In the genomic region with DNA sequence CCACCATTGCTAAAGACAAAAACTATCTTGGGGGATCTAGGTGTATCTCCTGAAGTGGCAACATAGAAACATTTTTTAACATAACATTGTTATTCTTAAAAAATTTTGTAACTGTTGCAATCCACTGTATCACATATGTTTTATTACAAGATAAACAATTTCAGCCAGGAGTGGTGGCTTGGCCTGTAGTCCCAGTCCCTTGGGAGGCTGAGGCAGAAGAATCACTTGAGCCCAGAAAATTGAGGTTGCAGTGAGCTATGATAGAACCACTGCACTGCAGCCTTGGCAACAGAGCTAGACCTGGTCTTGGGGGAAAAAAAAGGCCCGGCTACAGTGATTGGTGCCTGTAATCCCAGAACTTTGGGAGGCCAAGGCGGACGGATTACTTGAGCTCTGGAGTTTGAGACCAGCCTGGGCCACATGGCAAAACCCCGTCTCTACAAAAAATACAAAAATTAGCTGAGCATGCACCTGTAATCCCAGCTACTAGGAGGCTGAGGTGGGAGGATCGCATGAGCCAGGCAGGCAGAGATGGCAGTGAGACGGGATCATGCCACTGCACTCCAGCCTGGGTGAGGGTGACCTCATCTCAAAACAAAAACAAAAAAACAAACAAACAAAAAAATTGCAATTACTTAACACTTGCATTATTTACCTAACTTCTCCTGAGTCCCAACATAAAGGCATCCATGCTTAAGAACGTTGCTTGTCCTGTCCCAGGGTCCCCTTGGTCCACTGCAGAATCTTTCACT, we compare ENCODE assay signal across 9 cellular contexts. TPM values are rescaled to one million over a fixed set of nuclear protein-coding genes. Genes with fewer than 3 reads are reported as not detected.
A peak's percentile ranks its signal among the peaks of the same experiment; 100 is the strongest.
DNase-seq lines count a peak whose midpoint lies in the region; ATAC-seq and TF ChIP-seq lines count a peak whose summit lies in the region.
"Had no signal": no experiment of that assay in that cellular context is flagged by ENCODE, and none has a peak within 500 bp of the region (broad histone marks: within the 10 kb centered on the region; RNA-seq: fewer than 3 reads in every experiment).

No MANE protein-coding gene starts in this region.

- WGBS in endodermal cell (ENCODE audit: insufficient coverage in 1 of 2, insufficient read length in 1 of 2), 2 experiments: 81 to 88% methylated on average over 7 of the region's 7 CpGs
- no CpG with 5 or more reads among the region's 7 CpGs for WGBS in neuronal stem cell (ENCODE audit: extremely low coverage in 2 of 2, insufficient read length in 2 of 2, insufficient replicate concordance in 1 of 2), 2 donors

- peaks cover 13% of the 10 kb centered on the region for H3K36me3 Mint-ChIP-seq in CD8-positive, alpha-beta T cell
- H3K36me3 Mint-ChIP-seq in endodermal cell (ENCODE audit: low read depth): peaks cover 1% of the 10 kb centered on the region

- no peaks in the 10 kb centered on the region for H3K79me1 ChIP-seq in neuronal stem cell (ENCODE audit: low read depth, low read length)

- no peak overlapping the region for H2AK5ac ChIP-seq in neuronal stem cell (ENCODE audit: low read depth, low read length)

- BruUV-seq in OCI-LY7 (replicated peaks; lab: Mats Ljungman, UMichigan): no TSS peak

- H2BK15ac ChIP-seq in neuronal stem cell (ENCODE audit: low read length): no peak overlapping the region

- no peak for TF ChIP-seq CTCF in CD8-positive, alpha-beta T cell (IDR thresholded peaks at IDR 0.05)
- TF ChIP-seq CTCF in OCI-LY7 (conservative IDR thresholded peaks at IDR 0.05; ENCODE audit: low read length): no peak
- TF ChIP-seq CTCF in endodermal cell (conservative IDR thresholded peaks at IDR 0.05): no peak
- TF ChIP-seq CTCF in omental fat pad (IDR thresholded peaks at IDR 0.05): no peak

- H3K4me2 ChIP-seq in OCI-LY7 (ENCODE audit: low read length) (peak overlapping the region; percentile 85), neuronal stem cell (ENCODE audit: insufficient read depth, low read length, poor library complexity, severe bottlenecking) (peak overlapping the region; percentile 21)

- no peak overlapping the region for H2BK12ac ChIP-seq in neuronal stem cell (ENCODE audit: low read length)

- H3K4me1 Mint-ChIP-seq in CD8-positive, alpha-beta T cell (ENCODE audit: low read depth): peaks cover 53% of the 10 kb centered on the region
- peaks cover 40% of the 10 kb centered on the region for H3K4me1 Mint-ChIP-seq in endodermal cell

- H3K27ac ChIP-seq in CD8-positive, alpha-beta T cell (ENCODE audit: low read depth, low read length): no peak overlapping the region
- peak overlapping the region; percentile 77 for H3K27ac ChIP-seq in OCI-LY7 (ENCODE audit: low read depth, low read length, poor library complexity, severe bottlenecking)
- peak overlapping the region; percentile 19 for H3K27ac ChIP-seq in endodermal cell (ENCODE audit: low read depth, low read length)
- no peak overlapping the region for H3K27ac ChIP-seq in neuronal stem cell (replicated peaks; ENCODE audit: low read length)

- no peak for ATAC-seq in CD8-positive, alpha-beta T cell
- ATAC-seq in GM18868 (IDR thresholded peaks at IDR 0.05; ENCODE audit: unreplicated experiment) (no peak), omental fat pad (ENCODE audit: low FRiP score) (no peak)

- H4K91ac ChIP-seq in neuronal stem cell (ENCODE audit: low read depth, low read length, poor library complexity): no peak overlapping the region

- DNase-seq in CD8-positive, alpha-beta T cell: no peak
- DNase-seq in OCI-LY7 (ENCODE audit: low spot score) (no peak), endodermal cell (no peak), neuronal stem cell (ENCODE audit: low spot score) (no peak), omental fat pad (ENCODE audit: low spot score) (no peak), A172 (ENCODE audit: low spot score) (no peak)
- DNase-seq in stimulated activated CD8-positive, alpha-beta memory T cell treated with anti-CD3 and anti-CD28 coated beads, Interleukin-4, amount 100 ng/mL, for 48 hours: no peak
- DNase-seq: NCI-H187 had no signal

- CTCF ChIA-PET in CD8-positive, alpha-beta T cell (lab: Charles Lee): interaction anchor here (1.6 kb wide), 1 partner anchor 195 kb away, joined by 3 read pairs; no protein-coding TSS in a partner anchor
- CTCF ChIA-PET in OCI-LY7 (lab: Charles Lee; ENCODE audit: unreplicated experiment): no interaction called here

- H3K4me3 ChIP-seq in CD8-positive, alpha-beta T cell (ENCODE audit: low read depth, low read length): no peak overlapping the region
- H3K4me3 ChIP-seq in OCI-LY7 (ENCODE audit: low read depth, low read length, poor library complexity, severe bottlenecking) (peak overlapping the region; percentile 85), endodermal cell (ENCODE audit: low read length) (peak overlapping the region; percentile 100), neuronal stem cell (ENCODE audit: low read length in 2 of 2) (peak overlapping the region in 1 of 2 donors; percentile 72)

- intact Hi-C loops in CD8-positive, alpha-beta T cell (cut with DNase I, micrococcal nuclease): loop anchor here (2.0 to 10.0 kb wide), 13 partner anchors 190 to 1985 kb away; a partner anchor contains a TSS
- intact Hi-C loops in OCI-LY7 (cut with micrococcal nuclease; ENCODE audit: unreplicated experiment): loop anchor here (5.0 kb wide), 4 partner anchors 40 to 725 kb away; no protein-coding TSS in a partner anchor

- peaks cover 46% of the 10 kb centered on the region for H3K79me2 ChIP-seq in OCI-LY7 (ENCODE audit: insufficient read depth, low read depth, low read length)

- peaks cover 3% of the 10 kb centered on the region for H3K36me3 ChIP-seq in CD8-positive, alpha-beta T cell (ENCODE audit: insufficient read depth, low read length)
- peaks cover 18% of the 10 kb centered on the region for H3K36me3 ChIP-seq in OCI-LY7 (ENCODE audit: insufficient read depth, low read length)
- H3K36me3 ChIP-seq in endodermal cell (ENCODE audit: control insufficient read depth, insufficient read depth, low read length): no peaks in the 10 kb centered on the region
- peaks cover 0 to 18% of the 10 kb centered on the region in 2 donors for H3K36me3 ChIP-seq in neuronal stem cell (replicated peaks in 1 of 2; ENCODE audit: control insufficient read depth in 2 of 2, insufficient read depth in 2 of 2, low read length in 2 of 2)

- H3K27me3 Mint-ChIP-seq in CD8-positive, alpha-beta T cell (ENCODE audit: low read depth): no peaks in the 10 kb centered on the region
- H3K27me3 Mint-ChIP-seq in endodermal cell (ENCODE audit: insufficient read depth): no peaks in the 10 kb centered on the region

- no peak overlapping the region for H3K23ac ChIP-seq in neuronal stem cell (ENCODE audit: low read depth, low read length, poor library complexity)

- no peak overlapping the region for H2BK120ac ChIP-seq in neuronal stem cell (ENCODE audit: low read depth, low read length)

- no peaks in the 10 kb centered on the region for H3K9me2 ChIP-seq in OCI-LY7 (ENCODE audit: insufficient read depth, low read length)

- H3K4me1 ChIP-seq in CD8-positive, alpha-beta T cell (ENCODE audit: insufficient read depth, low read length): peaks cover 41% of the 10 kb centered on the region
- H3K4me1 ChIP-seq in OCI-LY7 (ENCODE audit: insufficient read depth, low read length, poor library complexity, severe bottlenecking): peaks cover 54% of the 10 kb centered on the region
- peaks cover 6% of the 10 kb centered on the region for H3K4me1 ChIP-seq in endodermal cell (ENCODE audit: control insufficient read depth, insufficient read depth, low read length)
- peaks cover 9 to 22% of the 10 kb centered on the region in 2 donors for H3K4me1 ChIP-seq in neuronal stem cell (ENCODE audit: control insufficient read depth in 2 of 2, insufficient read depth in 1 of 2, low read depth in 1 of 2, low read length in 2 of 2)

- H3K18ac ChIP-seq in neuronal stem cell (ENCODE audit: low read length): no peak overlapping the region

- no peak overlapping the region for H2BK5ac ChIP-seq in neuronal stem cell (ENCODE audit: low read length)

- POLR2A ChIA-PET in CD8-positive, alpha-beta T cell (lab: Charles Lee): interaction anchor here (0.6 to 0.7 kb wide), 3 partner anchors 53 to 337 kb away, joined by 3 to 4 read pairs (median 3); no protein-coding TSS in a partner anchor
- POLR2A ChIA-PET in OCI-LY7 (lab: Charles Lee): interaction anchor here (0.6 to 1.2 kb wide), 3 partner anchors 37 to 187 kb away, joined by 3 to 5 read pairs (median 4); no protein-coding TSS in a partner anchor

- H3K4me3 Mint-ChIP-seq in CD8-positive, alpha-beta T cell: peak overlapping the region; percentile 93
- H3K4me3 Mint-ChIP-seq in endodermal cell: peak overlapping the region; percentile 84

- H2AFZ ChIP-seq in OCI-LY7 (ENCODE audit: low read length): peak overlapping the region; percentile 5; the same call in 1 of the 2 replicates
- H2AFZ ChIP-seq in neuronal stem cell (ENCODE audit: low read length): peak overlapping the region; percentile 79

- H3K27ac Mint-ChIP-seq in CD8-positive, alpha-beta T cell: peak overlapping the region; percentile 100
- peak overlapping the region; percentile 99 for H3K27ac Mint-ChIP-seq in endodermal cell

- H3K27me3 ChIP-seq in CD8-positive, alpha-beta T cell (ENCODE audit: insufficient read depth, low read length): no peaks in the 10 kb centered on the region
- H3K27me3 ChIP-seq in endodermal cell (ENCODE audit: control insufficient read depth, insufficient read depth, low read length, poor library complexity, severe bottlenecking): no peaks in the 10 kb centered on the region
- no peaks in the 10 kb centered on the region for H3K27me3 ChIP-seq in neuronal stem cell (ENCODE audit: control insufficient read depth in 3 of 3, insufficient read depth in 3 of 3, low read depth in 1 of 3, low read length in 3 of 3)

- no peak overlapping the region for H4K8ac ChIP-seq in neuronal stem cell (ENCODE audit: low read depth, low read length)

- no peaks in the 10 kb centered on the region for H3K9me3 ChIP-seq in CD8-positive, alpha-beta T cell (ENCODE audit: low read length)
- H3K9me3 ChIP-seq in OCI-LY7 (ENCODE audit: low read length): no peaks in the 10 kb centered on the region
- no peaks in the 10 kb centered on the region for H3K9me3 ChIP-seq in endodermal cell (ENCODE audit: control insufficient read depth, low read length)
- no peaks in the 10 kb centered on the region for H3K9me3 ChIP-seq in neuronal stem cell (replicated peaks in 1 of 2; ENCODE audit: control insufficient read depth in 2 of 2, insufficient read depth in 1 of 2, low read depth in 1 of 2, low read length in 2 of 2)

- H3K9me3 Mint-ChIP-seq in CD8-positive, alpha-beta T cell: no peaks in the 10 kb centered on the region
- H3K9me3 Mint-ChIP-seq in endodermal cell: no peaks in the 10 kb centered on the region

- H3K14ac ChIP-seq in neuronal stem cell (ENCODE audit: low read length): no peak overlapping the region

- H3K4ac ChIP-seq in neuronal stem cell (ENCODE audit: low read length): no peak overlapping the region

- H3K9ac ChIP-seq in endodermal cell (ENCODE audit: extremely low read depth, low read length, poor library complexity, severe bottlenecking) (peak overlapping the region; percentile 52), neuronal stem cell (ENCODE audit: low read depth, low read length, poor library complexity) (no peak overlapping the region)

- no peaks in the 10 kb centered on the region for H4K20me1 ChIP-seq in OCI-LY7 (ENCODE audit: insufficient read depth, low read length)

RNA-seq across cellular contexts. Expression of a gene that starts 1.5 kb away (rescaled TPM):
- total RNA-seq in CD8-positive, alpha-beta T cell: 10 to 100 TPM; 31.8 to 34.3 TPM
- 31.7 and 43.0 TPM in 2 replicates for total RNA-seq in OCI-LY7 (2014; rRNA removed; shearing (Covaris generic))
- total RNA-seq in OCI-LY7 (2022) (70.4 and 77.1 TPM in 2 replicates), endodermal cell (10 to 100 TPM; 31.9 to 43.2 TPM), omental fat pad (10 to 100 TPM; 11.5 to 20.6 (median 13.8) TPM)
- polyA plus RNA-seq in endodermal cell (2013, experiment 1 of 2): 12.8 TPM
- polyA plus RNA-seq in endodermal cell (2013, experiment 2 of 2): 13.0 TPM
- 8.5 TPM for polyA plus RNA-seq in neuronal stem cell (2013, experiment 1 of 2)
- 7.8 TPM for polyA plus RNA-seq in neuronal stem cell (2013, experiment 2 of 2)
- total RNA-seq in A172 (2014; rRNA removed; shearing (Covaris generic)): 1.9 and 5.8 TPM in 2 replicates

RNA-seq across cellular contexts. Expression of a gene that starts 2.3 kb away (rescaled TPM):
- total RNA-seq in CD8-positive, alpha-beta T cell: 10 to 100 TPM; 17.8 to 21.2 TPM
- total RNA-seq in OCI-LY7 (2014; rRNA removed; shearing (Covaris generic)): 15.9 and 21.9 TPM in 2 replicates
- total RNA-seq in OCI-LY7 (2022) (51.1 and 52.8 TPM in 2 replicates), endodermal cell (100 to 1,000 TPM; 105 to 131 TPM), omental fat pad (10 to 100 TPM; 23.8 to 31.2 (median 30.3) TPM)
- 15.2 TPM for polyA plus RNA-seq in endodermal cell (2013, experiment 1 of 2)
- polyA plus RNA-seq in endodermal cell (2013, experiment 2 of 2): 15.0 TPM
- 18.9 TPM for polyA plus RNA-seq in neuronal stem cell (2013, experiment 1 of 2)
- 20.6 TPM for polyA plus RNA-seq in neuronal stem cell (2013, experiment 2 of 2)
- total RNA-seq in A172 (2014; rRNA removed; shearing (Covaris generic)): 6.0 and 6.5 TPM in 2 replicates

Comparison
In these comparisons a context has a peak if more than half of its experiments do, and no peak if none do; other contexts are left out.
1. H3K27ac ChIP-seq: peak in OCI-LY7 (single experiment) and endodermal cell (single experiment); none in CD8-positive, alpha-beta T cell (single experiment) and neuronal stem cell (single experiment).